Comparison of ENCODE assay signal across 13 cellular contexts in genomic region chr19:11949201-11949600, GRCh38. TPM values are rescaled to one million over a fixed set of nuclear protein-coding genes. Genes with fewer than 3 reads are reported as not detected.
DNase-seq lines count a peak whose midpoint lies in the region; TF ChIP-seq lines count a peak whose summit lies in the region.
"Had no signal": no experiment of that assay in that cellular context is flagged by ENCODE, and none has a peak within 500 bp of the region (broad histone marks: within the 10 kb centered on the region; RNA-seq: fewer than 3 reads in every experiment).

No MANE protein-coding gene starts in this region.

- no peak overlapping the region for H2BK15ac ChIP-seq in mesenchymal stem cell (ENCODE audit: low read depth, poor library complexity, severe bottlenecking)

- H3K4me1 ChIP-seq in HEK293 (ENCODE audit: control insufficient read depth, insufficient read depth, low read length) = no peaks in the 10 kb centered on the region
- no peaks in the 10 kb centered on the region for H3K4me1 ChIP-seq in adipocyte (ENCODE audit: control insufficient read depth, insufficient read depth, low read length)
- no peaks in the 10 kb centered on the region for H3K4me1 ChIP-seq in mesenchymal stem cell (ENCODE audit: control insufficient read depth, insufficient read depth, low read depth, low read length)
- H3K4me1 ChIP-seq: colonic mucosa had no signal

- DNase-seq in Caki2 (ENCODE audit: low read depth) (peak; percentile 36), adipocyte (ENCODE audit: low read depth) (no peak), mesenchymal stem cell (peak; percentile 12), activated gamma-delta T cell treated with Interleukin-2 at 50 U/mL for 16 hours (no peak), NCI-H2196 (lab: John Stamatoyannopoulos, UW; ENCODE audit: unreplicated experiment) (no peak), AG20443 (ENCODE audit: low spot score) (no peak)
- DNase-seq: colonic mucosa; kidney glomerular epithelial cell; mucosa of descending colon; NCI-H2029 treated with DMSO at 0.1 percent for 48 hours; small intestine; stimulated activated naive CD4-positive, alpha-beta T cell treated with Interleukin-2 at 50 U/mL for 16 hours had no signal

- H3K27ac ChIP-seq in HEK293 (ENCODE audit: extremely low read depth, low read depth, low read length) (no peak overlapping the region), mesenchymal stem cell (ENCODE audit: low read length, poor library complexity, severe bottlenecking) (no peak overlapping the region)
- H3K27ac ChIP-seq: colonic mucosa had no signal

- H3K4ac ChIP-seq in mesenchymal stem cell (ENCODE audit: low read depth in 1 of 2, low read length in 2 of 2) = no peak overlapping the region

- no peak overlapping the region for H2AFZ ChIP-seq in mesenchymal stem cell (ENCODE audit: low read depth, low read length)

- H3K79me1 ChIP-seq in mesenchymal stem cell (replicated peaks; ENCODE audit: low read length, poor library complexity, severe bottlenecking) = peaks cover 27% of the 10 kb centered on the region

- no peak overlapping the region for H3K4me3 ChIP-seq in HEK293 (ENCODE audit: low read depth, low read length)
- H3K4me3 ChIP-seq in adipocyte (ENCODE audit: low read length) = peak overlapping the region; percentile 69
- H3K4me3 ChIP-seq in mesenchymal stem cell (ENCODE audit: insufficient read depth in 1 of 2, low read depth in 1 of 2, low read length in 2 of 2) = peak overlapping the region in 1 of 2 experiments; percentile 67
- H3K4me3 ChIP-seq: colonic mucosa, mucosa of descending colon had no signal

- no peak overlapping the region for H3K14ac ChIP-seq in mesenchymal stem cell (ENCODE audit: low read length in 2 of 2)

- H3K4me2 ChIP-seq in mesenchymal stem cell (ENCODE audit: low read length, poor library complexity, severe bottlenecking) = no peak overlapping the region

- H3K36me3 ChIP-seq in HEK293 (ENCODE audit: control insufficient read depth in 2 of 2, insufficient read depth in 1 of 2, low read length in 2 of 2) = peaks cover 0 to 53% of the 10 kb centered on the region in 2 experiments; a peak in 1 of 3 replicates
- peaks cover 82% of the 10 kb centered on the region for H3K36me3 ChIP-seq in adipocyte (ENCODE audit: control insufficient read depth, insufficient read depth, low read length, severe bottlenecking)
- H3K36me3 ChIP-seq in mesenchymal stem cell (ENCODE audit: control insufficient read depth in 1 of 2, insufficient read depth in 2 of 2, low read depth in 1 of 2, low read length in 2 of 2) = peaks cover 58 to 74% of the 10 kb centered on the region in 2 experiments

- no peak overlapping the region for H2BK12ac ChIP-seq in mesenchymal stem cell (ENCODE audit: low read length in 2 of 2)

- no peak overlapping the region for H3K23ac ChIP-seq in mesenchymal stem cell (ENCODE audit: low read length in 2 of 2)

- H2BK5ac ChIP-seq in mesenchymal stem cell (ENCODE audit: low read depth, low read length, poor library complexity, severe bottlenecking) = no peak overlapping the region

- no peak overlapping the region for H4K8ac ChIP-seq in mesenchymal stem cell (ENCODE audit: low read length)

- H3K27me3 ChIP-seq in adipocyte (replicated peaks; ENCODE audit: control insufficient read depth, insufficient read depth, low read length) (no peaks in the 10 kb centered on the region), mesenchymal stem cell (ENCODE audit: control insufficient read depth in 1 of 2, insufficient read depth in 1 of 2, low read length in 2 of 2) (no peaks in the 10 kb centered on the region)
- H3K27me3 ChIP-seq: colonic mucosa had no signal

- WGBS in mesenchymal stem cell = 98% methylated on average over 4 of the region's 4 CpGs

- H4K91ac ChIP-seq in mesenchymal stem cell (ENCODE audit: low read length) = no peak overlapping the region

- in situ Hi-C loops in Caki2 (cut with HindIII; ENCODE audit: low pct_unique_long_range_greater_than_20kb, low sequenced_read_pairs) = no loop called here

- H3K9me3 ChIP-seq in HEK293 (ENCODE audit: control insufficient read depth, insufficient read depth, low read depth, low read length) (no peaks in the 10 kb centered on the region), adipocyte (ENCODE audit: control insufficient read depth, low read length) (peaks cover 100% of the 10 kb centered on the region), mesenchymal stem cell (ENCODE audit: control insufficient read depth, low read length) (peaks cover 100% of the 10 kb centered on the region)

- H2BK120ac ChIP-seq in mesenchymal stem cell (ENCODE audit: low read depth, low read length) = no peak overlapping the region

- H2AK5ac ChIP-seq in mesenchymal stem cell (ENCODE audit: low read length, severe bottlenecking) = no peak overlapping the region

- POLR2A ChIA-PET in HEK293 (lab: Yijun Ruan, JAX) = no interaction called here

- H3K18ac ChIP-seq in mesenchymal stem cell (ENCODE audit: low read depth in 1 of 2, low read length in 2 of 2) = no peak overlapping the region

- H3K9ac ChIP-seq in adipocyte (ENCODE audit: low read length) = no peak overlapping the region
- H3K9ac ChIP-seq in mesenchymal stem cell (ENCODE audit: low read length) = no peak overlapping the region

- no peak for TF ChIP-seq CTCF in HEK293 (tag by site-specific recombination; IDR thresholded peaks at IDR 0.05)

- CTCF ChIA-PET in HEK293 (lab: Yijun Ruan, JAX) = no interaction called here

TF ChIP-seq in HEK293, 187 proteins besides CTCF, POLR2A, EP300 and RAD21:
- no peak for TF ChIP-seq ZBTB8A (tag by site-specific recombination; IDR thresholded peaks at IDR 0.05)
- TF ChIP-seq ZNF362 (tag by site-specific recombination; IDR thresholded peaks at IDR 0.05) = no peak
- TF ChIP-seq SETDB1 (IDR thresholded peaks at IDR 0.05; ENCODE audit: insufficient read length, low read length) = peak; percentile 99
- peak; percentile 41 for TF ChIP-seq ZNF529 (tag by site-specific recombination; IDR thresholded peaks at IDR 0.05; ENCODE audit: insufficient replicate concordance)

RNA-seq across cellular contexts. Expression of gene ZNF763, which starts 15.6 kb away (rescaled TPM):
- total RNA-seq in Caki2 (2014; rRNA removed; shearing (Covaris generic); ENCODE audit: low replicate concordance) = 7.0 TPM in 1 of 2 replicates, not detected in the other
- polyA plus RNA-seq in mesenchymal stem cell (2013, experiment 1 of 2) = 0.91 TPM
- polyA plus RNA-seq in mesenchymal stem cell (2013, experiment 2 of 2) = 1.0 TPM

RNA-seq across cellular contexts. Expression of gene ZNF700, which starts 24.3 kb away (rescaled TPM):
- total RNA-seq in Caki2 (2014; rRNA removed; shearing (Covaris generic); ENCODE audit: low replicate concordance) = 2.8 and 11.5 TPM in 2 replicates
- polyA plus RNA-seq in mesenchymal stem cell (2013, experiment 1 of 2) = 2.6 TPM
- polyA plus RNA-seq in mesenchymal stem cell (2013, experiment 2 of 2) = 2.5 TPM

Comparison
In these comparisons a context has a peak if more than half of its experiments do, and no peak if none do; other contexts are left out.
1. DNase-seq: peak in Caki2 (single experiment) and mesenchymal stem cell (single experiment); none in adipocyte (single experiment), activated gamma-delta T cell treated with Interleukin-2 at 50 U/mL for 16 hours (single experiment), NCI-H2196 (single experiment) and AG20443 (single experiment).